12 cellular contexts compared by ENCODE assay signal in the genomic region with DNA sequence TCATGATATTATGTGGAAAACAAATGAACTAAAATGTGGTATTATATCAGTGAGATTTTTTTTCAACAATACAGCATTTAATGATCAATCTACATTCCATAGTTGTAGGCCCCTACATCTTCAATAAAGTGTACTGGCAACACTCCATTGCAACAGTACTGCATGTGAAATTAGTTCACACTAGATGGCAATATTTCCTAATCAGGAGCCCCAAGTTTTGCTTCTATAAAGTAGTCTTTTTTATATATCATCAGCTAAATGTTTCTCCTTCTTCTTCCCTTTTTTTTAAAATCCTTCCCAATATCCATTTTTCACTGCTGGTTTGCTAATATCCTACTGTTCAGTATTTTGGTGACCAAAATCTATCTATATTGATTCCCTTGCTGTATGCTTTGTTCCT.
DNase-seq lines count a peak whose midpoint lies in the region; ATAC-seq and TF ChIP-seq lines count a peak whose summit lies in the region.
"Had no signal": no experiment of that assay in that cellular context is flagged by ENCODE, and none has a peak within 500 bp of the region (broad histone marks: within the 10 kb centered on the region; RNA-seq: fewer than 3 reads in every experiment).

No MANE protein-coding gene starts in this region.

- CTCF ChIA-PET in HEK293T (lab: Yijun Ruan, JAX): no interaction called here

- no peaks in the 10 kb centered on the region for H3K79me2 ChIP-seq in SU-DHL-6 (ENCODE audit: insufficient read depth, low read length)

- TF ChIP-seq POLR2A in upper lobe of left lung (IDR thresholded peaks at IDR 0.05): no peak

- no peaks in the 10 kb centered on the region for H3K9me3 ChIP-seq in SU-DHL-6 (ENCODE audit: insufficient read depth, low read length)
- no peaks in the 10 kb centered on the region for H3K9me3 ChIP-seq in upper lobe of left lung
- H3K9me3 ChIP-seq: prostate gland had no signal

- peaks cover 5% of the 10 kb centered on the region for H3K4me1 Mint-ChIP-seq in mesothelial cell of epicardium

- H3K36me3 Mint-ChIP-seq in mesothelial cell of epicardium: peaks cover 4% of the 10 kb centered on the region

- peak overlapping the region; percentile 82 for H2AFZ ChIP-seq in SU-DHL-6 (ENCODE audit: low read depth, low read length, severe bottlenecking)

- POLR2A ChIA-PET in HEK293T (lab: Yijun Ruan, JAX): no interaction called here

- no peaks in the 10 kb centered on the region for H3K36me3 ChIP-seq in SU-DHL-6 (ENCODE audit: low read length)
- no peaks in the 10 kb centered on the region for H3K36me3 ChIP-seq in upper lobe of left lung
- H3K36me3 ChIP-seq: prostate gland had no signal

- in situ Hi-C loops in GM13977 (cut with MboI; ENCODE audit: low pct_unique_long_range_greater_than_20kb, low sequenced_read_pairs, unreplicated experiment): no loop called here

- peaks cover 29% of the 10 kb centered on the region for H3K9me3 Mint-ChIP-seq in mesothelial cell of epicardium

- H3K27me3 ChIP-seq in SU-DHL-6 (ENCODE audit: low read length) (no peaks in the 10 kb centered on the region), upper lobe of left lung (no peaks in the 10 kb centered on the region)

- H3K27me3 Mint-ChIP-seq in mesothelial cell of epicardium (ENCODE audit: low read depth): no peaks in the 10 kb centered on the region

- no peaks in the 10 kb centered on the region for H3F3A ChIP-seq in SU-DHL-6 (ENCODE audit: insufficient read depth)

- ATAC-seq in HG03135 (IDR thresholded peaks at IDR 0.05; ENCODE audit: unreplicated experiment) (no peak), upper lobe of left lung (ENCODE audit: low FRiP score in 2 of 2) (no peak)

- no peak overlapping the region for H3K4me2 ChIP-seq in SU-DHL-6 (ENCODE audit: low read depth, low read length, poor library complexity, severe bottlenecking)

- H3K4me3 ChIP-seq in SU-DHL-6 (ENCODE audit: insufficient read depth, low read length, poor library complexity, severe bottlenecking) (no peak overlapping the region), upper lobe of left lung (no peak overlapping the region)
- H3K4me3 ChIP-seq: prostate gland had no signal

- no peak for DNase-seq in GM13977 (ENCODE audit: low spot score)
- peak; percentile 18 for DNase-seq in NAMALWA (ENCODE audit: low spot score)
- no peak for DNase-seq in mesothelial cell of epicardium (ENCODE audit: low spot score in 2 of 2, unreplicated experiment in 2 of 2)
- DNase-seq in putamen (ENCODE audit: low spot score): no peak
- no peak for DNase-seq in HEK293T (ENCODE audit: extremely low spot score)
- DNase-seq in upper lobe of left lung: no peak
- DNase-seq: GOT3, islet precursor cell, NCI-H187 treated with DMSO at 0.1 percent for 48 hours had no signal

- no peaks in the 10 kb centered on the region for H3K4me1 ChIP-seq in upper lobe of left lung
- H3K4me1 ChIP-seq: prostate gland had no signal

- H3K27ac ChIP-seq in SU-DHL-6 (ENCODE audit: low read depth, low read length) (no peak overlapping the region), upper lobe of left lung (no peak overlapping the region)
- H3K27ac ChIP-seq: prostate gland had no signal

- H3K9me2 ChIP-seq in SU-DHL-6 (replicated peaks; ENCODE audit: insufficient read depth, low read length): no peaks in the 10 kb centered on the region

- H4K20me1 ChIP-seq in SU-DHL-6 (ENCODE audit: low read depth, low read length): no peaks in the 10 kb centered on the region

- H3K4me3 Mint-ChIP-seq in mesothelial cell of epicardium: no peak overlapping the region

- no peak overlapping the region for H3K9ac ChIP-seq in SU-DHL-6 (ENCODE audit: low read length)

- TF ChIP-seq CTCF in GM13977 (IDR thresholded peaks at IDR 0.05; ENCODE audit: extremely low read depth, insufficient read depth, missing control alignments): peak; percentile 39
- peak; percentile 15 for TF ChIP-seq CTCF in SU-DHL-6 (IDR thresholded peaks at IDR 0.05; ENCODE audit: insufficient read depth, low read length, poor library complexity, severe bottlenecking)
- peak; percentile 20 for TF ChIP-seq CTCF in mesothelial cell of epicardium (IDR thresholded peaks at IDR 0.05; ENCODE audit: unreplicated experiment)
- no peak for TF ChIP-seq CTCF in upper lobe of left lung (IDR thresholded peaks at IDR 0.05)

- no peak for TF ChIP-seq EP300 in upper lobe of left lung (IDR thresholded peaks at IDR 0.05)

- H3K27ac Mint-ChIP-seq in mesothelial cell of epicardium: no peak overlapping the region

TF ChIP-seq in HEK293T, 16 proteins besides CTCF, POLR2A, EP300 and RAD21:
- TF ChIP-seq ZNF384 (IDR thresholded peaks at IDR 0.05): no peak
- no peak for TF ChIP-seq LEF1 (IDR thresholded peaks at IDR 0.05; ENCODE audit: borderline replicate concordance)
- TF ChIP-seq NFRKB (IDR thresholded peaks at IDR 0.05): no peak
- TF ChIP-seq FOXM1 (IDR thresholded peaks at IDR 0.05; ENCODE audit: borderline replicate concordance): no peak
- TF ChIP-seq, protein P1, sequence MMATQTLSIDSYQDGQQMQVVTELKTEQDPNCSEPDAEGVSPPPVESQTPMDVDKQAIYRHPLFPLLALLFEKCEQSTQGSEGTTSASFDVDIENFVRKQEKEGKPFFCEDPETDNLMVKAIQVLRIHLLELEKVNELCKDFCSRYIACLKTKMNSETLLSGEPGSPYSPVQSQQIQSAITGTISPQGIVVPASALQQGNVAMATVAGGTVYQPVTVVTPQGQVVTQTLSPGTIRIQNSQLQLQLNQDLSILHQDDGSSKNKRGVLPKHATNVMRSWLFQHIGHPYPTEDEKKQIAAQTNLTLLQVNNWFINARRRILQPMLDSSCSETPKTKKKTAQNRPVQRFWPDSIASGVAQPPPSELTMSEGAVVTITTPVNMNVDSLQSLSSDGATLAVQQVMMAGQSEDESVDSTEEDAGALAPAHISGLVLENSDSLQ (IDR thresholded peaks at IDR 0.05): no peak
- TF ChIP-seq CTBP1 (IDR thresholded peaks at IDR 0.05; ENCODE audit: borderline replicate concordance): no peak

Comparison
In these comparisons a context has a peak if more than half of its experiments do, and no peak if none do; other contexts are left out.
1. CTCF ChIP-seq: peak in GM13977 (single experiment), SU-DHL-6 (single experiment) and mesothelial cell of epicardium (single experiment); none in upper lobe of left lung (0 of 6).